ENCODE assay signal across 18 cellular contexts in genomic region chr10:48944171-48944570, GRCh38. TPM values are rescaled to one million over a fixed set of nuclear protein-coding genes. Genes with fewer than 3 reads are reported as not detected.
DNase-seq lines count a peak whose midpoint lies in the region; ATAC-seq and TF ChIP-seq lines count a peak whose summit lies in the region.
"Had no signal": no experiment of that assay in that cellular context is flagged by ENCODE, and none has a peak within 500 bp of the region (broad histone marks: within the 10 kb centered on the region; RNA-seq: fewer than 3 reads in every experiment).

No MANE protein-coding gene starts in this region.

- peaks cover 7% of the 10 kb centered on the region for H3K27me3 Mint-ChIP-seq in chondrocyte (ENCODE audit: low read depth)
- H3K27me3 Mint-ChIP-seq: B cell had no signal

- no peaks in the 10 kb centered on the region for H3K4me1 Mint-ChIP-seq in chondrocyte (ENCODE audit: low read depth)
- H3K4me1 Mint-ChIP-seq: B cell had no signal

- intact Hi-C loops in posterior vena cava (cut with DNase I): no loop called here

- no peaks in the 10 kb centered on the region for H3K9me3 ChIP-seq in RWPE2 (ENCODE audit: severe bottlenecking)
- H3K9me3 ChIP-seq: BLaER1 treated with 17β-estradiol and CSF1 and Interleukin-3, amounts not matched to agents 10 nM and 100 nM; HAP-1 had no signal

- no peaks in the 10 kb centered on the region for H3K36me3 Mint-ChIP-seq in chondrocyte (ENCODE audit: low read depth)
- H3K36me3 Mint-ChIP-seq: CD8-positive, alpha-beta T cell had no signal

- no peaks in the 10 kb centered on the region for H3K27me3 ChIP-seq in RWPE2 (ENCODE audit: insufficient read depth, poor library complexity, severe bottlenecking)
- H3K27me3 ChIP-seq: BLaER1 treated with 17β-estradiol and CSF1 and Interleukin-3, amounts not matched to agents 10 nM and 100 nM had no signal

- H3K4me1 ChIP-seq in RWPE2 (ENCODE audit: insufficient read depth, poor library complexity, severe bottlenecking): no peaks in the 10 kb centered on the region
- H3K4me1 ChIP-seq: BLaER1 treated with 17β-estradiol and CSF1 and Interleukin-3, amounts not matched to agents 10 nM and 100 nM; HAP-1 had no signal

- no peak overlapping the region for H3K27ac ChIP-seq in RWPE2 (ENCODE audit: poor library complexity, severe bottlenecking)
- H3K27ac ChIP-seq: BLaER1 treated with 17β-estradiol and CSF1 and Interleukin-3, amounts not matched to agents 10 nM and 100 nM; GM23248 had no signal

- H3K4me3 ChIP-seq in RWPE2 (ENCODE audit: severe bottlenecking): no peak overlapping the region
- H3K4me3 ChIP-seq: BLaER1 treated with 17β-estradiol and CSF1 and Interleukin-3, amounts not matched to agents 10 nM and 100 nM; GM23248; HAP-1 had no signal

- TF ChIP-seq CTCF in RWPE2 (IDR thresholded peaks at IDR 0.05; ENCODE audit: poor library complexity, severe bottlenecking) (no peak), chondrocyte (IDR thresholded peaks at IDR 0.05) (no peak)

- H3K9me3 Mint-ChIP-seq in chondrocyte (ENCODE audit: low read depth): no peaks in the 10 kb centered on the region
- H3K9me3 Mint-ChIP-seq: CD8-positive, alpha-beta T cell had no signal

- no peak overlapping the region for H3K27ac Mint-ChIP-seq in chondrocyte (ENCODE audit: unreplicated experiment)
- H3K27ac Mint-ChIP-seq: B cell; CD8-positive, alpha-beta T cell had no signal

- ATAC-seq in RWPE2 (ENCODE audit: low read depth): no peak
- ATAC-seq: CD8-positive, alpha-beta T cell had no signal

- H3K4me3 Mint-ChIP-seq in chondrocyte (ENCODE audit: unreplicated experiment): no peak overlapping the region
- H3K4me3 Mint-ChIP-seq: B cell; CD8-positive, alpha-beta T cell had no signal

- H3K36me3 ChIP-seq in RWPE2 (ENCODE audit: low read depth): no peaks in the 10 kb centered on the region
- H3K36me3 ChIP-seq: HAP-1 had no signal

- in situ Hi-C loops in G401 (cut with HindIII; ENCODE audit: low sequenced_read_pairs): no loop called here

- DNase-seq in G401 (ENCODE audit: low spot score) (peak; percentile 30), RWPE2 (ENCODE audit: low spot score) (peak; percentile 19), chondrocyte (ENCODE audit: low spot score) (peak; percentile 74), posterior vena cava (ENCODE audit: low spot score) (peak; percentile 45), NCI-H345 (lab: John Stamatoyannopoulos, UW) (no peak), globus pallidus (ENCODE audit: low spot score) (no peak)
- no peak for DNase-seq in effector CD4-positive, alpha-beta T cell
- DNase-seq: CD8-positive, alpha-beta T cell; DMS 273 treated with DMSO at 0.1 percent for 48 hours; DMS53; DND-41; EL; GM23248 had no signal

RNA-seq across cellular contexts. Expression of gene LRRC18, which starts 4.5 kb away (rescaled TPM):
- total RNA-seq in G401 (2014; rRNA removed; shearing (Covaris generic)): not detected in 2 replicates
- not detected in 3 replicates for total RNA-seq in chondrocyte
- total RNA-seq in posterior vena cava: not detected
- total RNA-seq: A172; B cell; CD8-positive, alpha-beta T cell; GM23248; HT-29 had no signal

Comparison
In these comparisons a context has a peak if more than half of its experiments do, and no peak if none do; other contexts are left out.
1. DNase-seq: peak in G401 (single experiment), RWPE2 (single experiment), chondrocyte (single experiment) and posterior vena cava (single experiment); none in NCI-H345 (single experiment), effector CD4-positive, alpha-beta T cell (single experiment) and globus pallidus (single experiment).